Comparison of ENCODE assay signal across 13 cellular contexts in genomic region chr1:34478460-34479076, GRCh38.
"Had no signal": no experiment of that assay in that cellular context is flagged by ENCODE, and none has a peak within 500 bp of the region (broad histone marks: within the 10 kb centered on the region; RNA-seq: fewer than 3 reads in every experiment).

No MANE protein-coding gene starts in this region.

- H3K9me3 ChIP-seq: pancreas, thoracic aorta had no signal

- DNase-seq: activated CD4-positive, alpha-beta memory T cell treated with anti-CD3 and anti-CD28 coated beads, Interleukin-2, amount 10 ng/mL, durations not matched to agents 7 days and 5 days; activated T-cell treated with anti-CD3 and anti-CD28 coated beads, Interleukin-2, amount 50 U/mL, for 72 hours; aorta; dorsolateral prefrontal cortex; esophagus squamous epithelium; foreskin fibroblast; glutamatergic neuron; pancreas; stimulated activated CD4-positive, alpha-beta T cell treated with anti-CD3 and anti-CD28 coated beads, Interleukin-4, amount 100 ng/mL, for 1 hour; stimulated activated CD8-positive, alpha-beta memory T cell treated with anti-CD3 and anti-CD28 coated beads, Interleukin-4, amount 100 ng/mL, for 48 hours; stimulated activated naive CD8-positive, alpha-beta T cell treated with anti-CD3 and anti-CD28 coated beads, Interleukin-15, amount 100 ng/mL, for 72 hours had no signal

- H3K36me3 ChIP-seq: esophagus squamous epithelium, pancreas, thoracic aorta had no signal

- ATAC-seq: activated T-cell treated with anti-CD3 and anti-CD28 coated beads, Interleukin-2, amount 50 U/mL, for 72 hours; pancreas; stimulated activated naive CD8-positive, alpha-beta T cell treated with anti-CD3 and anti-CD28 coated beads, Interleukin-15, amount 100 ng/mL, for 72 hours had no signal

- H3K4me3 ChIP-seq: dorsolateral prefrontal cortex, esophagus squamous epithelium, pancreas, thoracic aorta had no signal

- H3K9me3 Mint-ChIP-seq: activated CD4-positive, alpha-beta memory T cell treated with anti-CD3 and anti-CD28 coated beads, Interleukin-2, amount 10 ng/mL, durations not matched to agents 7 days and 5 days; activated T-cell treated with anti-CD3 and anti-CD28 coated beads, Interleukin-2, amount 50 U/mL, for 72 hours; stimulated activated naive CD8-positive, alpha-beta T cell treated with anti-CD3 and anti-CD28 coated beads, Interleukin-15, amount 100 ng/mL, for 72 hours had no signal

- H3K27me3 Mint-ChIP-seq: activated CD4-positive, alpha-beta memory T cell treated with anti-CD3 and anti-CD28 coated beads, Interleukin-2, amount 10 ng/mL, durations not matched to agents 7 days and 5 days had no signal

- H3K4me1 ChIP-seq: esophagus squamous epithelium, pancreas had no signal

- H3K27ac ChIP-seq: dorsolateral prefrontal cortex, esophagus squamous epithelium, pancreas, thoracic aorta had no signal

- H3K4me1 Mint-ChIP-seq: activated CD4-positive, alpha-beta memory T cell treated with anti-CD3 and anti-CD28 coated beads, Interleukin-2, amount 10 ng/mL, durations not matched to agents 7 days and 5 days; stimulated activated naive CD8-positive, alpha-beta T cell treated with anti-CD3 and anti-CD28 coated beads, Interleukin-15, amount 100 ng/mL, for 72 hours had no signal

- H3K27ac Mint-ChIP-seq: activated CD4-positive, alpha-beta memory T cell treated with anti-CD3 and anti-CD28 coated beads, Interleukin-2, amount 10 ng/mL, durations not matched to agents 7 days and 5 days; activated T-cell treated with anti-CD3 and anti-CD28 coated beads, Interleukin-2, amount 50 U/mL, for 72 hours; stimulated activated naive CD8-positive, alpha-beta T cell treated with anti-CD3 and anti-CD28 coated beads, Interleukin-15, amount 100 ng/mL, for 72 hours had no signal

- H3K4me3 Mint-ChIP-seq: activated CD4-positive, alpha-beta memory T cell treated with anti-CD3 and anti-CD28 coated beads, Interleukin-2, amount 10 ng/mL, durations not matched to agents 7 days and 5 days; activated T-cell treated with anti-CD3 and anti-CD28 coated beads, Interleukin-2, amount 50 U/mL, for 72 hours; neural crest cell; stimulated activated naive CD8-positive, alpha-beta T cell treated with anti-CD3 and anti-CD28 coated beads, Interleukin-15, amount 100 ng/mL, for 72 hours had no signal
